Comparison of ENCODE assay signal across 7 cellular contexts in genomic region chr1:155893389-155894142, GRCh38. TPM values are rescaled to one million over a fixed set of nuclear protein-coding genes. Genes with fewer than 3 reads are reported as not detected.
DNase-seq lines count a peak whose midpoint lies in the region; ATAC-seq, FAIRE-seq and TF ChIP-seq lines count a peak whose summit lies in the region.
"Had no signal": no experiment of that assay in that cellular context is flagged by ENCODE, and none has a peak within 500 bp of the region (broad histone marks: within the 10 kb centered on the region; RNA-seq: fewer than 3 reads in every experiment).

No MANE protein-coding gene starts in this region.

- TF ChIP-seq CTCF in epithelial cell of esophagus (IDR thresholded peaks at IDR 0.05; ENCODE audit: insufficient read depth, low read depth, low read length, missing control alignments): no peak

- ATAC-seq in stimulated activated naive CD8-positive, alpha-beta T cell treated with anti-CD3 and anti-CD28 coated beads, Interleukin-15, Interleukin-2, amounts not matched to agents 100 U/mL and 50 U/mL, for 24 hours: peak; percentile 78

- no peak for FAIRE-seq in frontal cortex (lab: Jason Lieb, UNC)
- FAIRE-seq: colon had no signal

- no peak overlapping the region for H3K4me3 ChIP-seq in epithelial cell of esophagus (ENCODE audit: low read length)

- peak; percentile 21 for DNase-seq in activated CD4-positive, alpha-beta T cell treated with anti-CD3 and anti-CD28 coated beads for 48 hours
- no peak for DNase-seq in activated CD4-positive, alpha-beta T cell treated with anti-CD3 and anti-CD28 coated beads, Interleukin-2, amount 50 U/mL, for 4 hours
- DNase-seq in epithelial cell of esophagus (ENCODE audit: low read depth) (peak; percentile 86), frontal cortex (ENCODE audit: low spot score in 2 of 2) (no peak)
- DNase-seq in stimulated activated naive CD8-positive, alpha-beta T cell treated with anti-CD3 and anti-CD28 coated beads, Interleukin-15, Interleukin-2, amounts not matched to agents 100 U/mL and 50 U/mL, for 24 hours: no peak
- DNase-seq in stimulated activated CD4-positive, alpha-beta T cell treated with anti-CD3 and anti-CD28 coated beads, Interleukin-1b, Interleukin-23, amount 100 ng/mL, for 48 hours: no peak

RNA-seq across cellular contexts. Expression of gene RIT1, which starts 17.6 kb away (rescaled TPM):
- 33.8 TPM for total RNA-seq in frontal cortex

RNA-seq across cellular contexts. Expression of gene SYT11, which starts 34.2 kb away (rescaled TPM):
- 163 TPM for total RNA-seq in frontal cortex

RNA-seq across cellular contexts. Expression of gene GON4L, which starts 36.6 kb away (rescaled TPM):
- total RNA-seq in frontal cortex: 42.8 TPM

RNA-seq across cellular contexts. Expression of gene KHDC4, which starts 40.6 kb away (rescaled TPM):
- total RNA-seq in frontal cortex: 30.6 TPM

RNA-seq across cellular contexts. Expression of gene RXFP4, which starts 47.9 kb away (rescaled TPM):
- total RNA-seq in frontal cortex: not detected

Comparison
In these comparisons a context has a peak if more than half of its experiments do, and no peak if none do; other contexts are left out.
1. DNase-seq: peak in activated CD4-positive, alpha-beta T cell treated with anti-CD3 and anti-CD28 coated beads for 48 hours (single experiment) and epithelial cell of esophagus (single experiment); none in activated CD4-positive, alpha-beta T cell treated with anti-CD3 and anti-CD28 coated beads, Interleukin-2, amount 50 U/mL, for 4 hours (0 of 2), stimulated activated naive CD8-positive, alpha-beta T cell treated with anti-CD3 and anti-CD28 coated beads, Interleukin-15, Interleukin-2, amounts not matched to agents 100 U/mL and 50 U/mL, for 24 hours (single experiment), stimulated activated CD4-positive, alpha-beta T cell treated with anti-CD3 and anti-CD28 coated beads, Interleukin-1b, Interleukin-23, amount 100 ng/mL, for 48 hours (single experiment) and frontal cortex (0 of 2).